ENCODE assay signal across 1 cellular context in genomic region chr3:53193466-53194217, GRCh38.
TF ChIP-seq lines count a peak whose summit lies in the region.

No MANE protein-coding gene starts in this region.

TF ChIP-seq in SK-N-SH, 30 proteins besides CTCF, POLR2A, EP300 and RAD21 (continued from another document):
- TF ChIP-seq ZBTB33 (IDR thresholded peaks at IDR 0.05; ENCODE audit: borderline replicate concordance, low read depth): no peak
- TF ChIP-seq RXRA (IDR thresholded peaks at IDR 0.05; ENCODE audit: borderline replicate concordance, low read depth): no peak
